18 cellular contexts compared by ENCODE assay signal in the genomic region with DNA sequence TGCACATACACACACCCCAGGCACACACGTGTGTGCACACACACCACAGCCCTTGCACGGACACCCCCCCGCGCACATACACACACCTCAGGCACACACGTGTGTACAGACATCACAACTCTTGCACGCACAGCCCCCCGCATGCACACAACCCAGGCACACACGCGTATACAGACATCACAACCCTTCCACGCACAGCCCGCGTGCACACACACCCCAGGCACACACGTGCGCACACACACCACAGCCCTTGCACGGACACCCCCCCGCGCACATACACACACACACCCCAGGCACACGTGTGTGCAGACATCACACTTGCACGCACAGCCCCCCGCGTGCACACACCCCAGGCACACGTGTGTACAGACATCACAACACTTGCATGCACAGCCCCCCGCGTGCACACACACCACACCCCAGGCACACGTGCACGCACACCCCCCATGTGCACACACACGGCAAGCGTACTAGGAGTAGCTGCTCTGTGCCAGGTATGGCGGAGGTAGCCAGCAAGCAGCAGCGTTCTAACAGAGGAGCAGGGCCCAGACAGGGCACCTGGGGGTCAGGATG. TPM values are rescaled to one million over a fixed set of nuclear protein-coding genes. Genes with fewer than 3 reads are reported as not detected.
DNase-seq lines count a peak whose midpoint lies in the region; ATAC-seq and TF ChIP-seq lines count a peak whose summit lies in the region.
"Had no signal": no experiment of that assay in that cellular context is flagged by ENCODE, and none has a peak within 500 bp of the region (broad histone marks: within the 10 kb centered on the region; RNA-seq: fewer than 3 reads in every experiment).

No MANE protein-coding gene starts in this region.

- H3K4me1 Mint-ChIP-seq in stimulated activated naive CD8-positive, alpha-beta T cell treated with anti-CD3 and anti-CD28 coated beads, Interleukin-15, amount 100 ng/mL, for 72 hours: peaks cover under 1% of the 10 kb centered on the region
- H3K4me1 Mint-ChIP-seq in neural progenitor cell: no peaks in the 10 kb centered on the region

- peak; percentile 45 for ATAC-seq in stimulated activated naive CD8-positive, alpha-beta T cell treated with anti-CD3 and anti-CD28 coated beads, Interleukin-15, amount 100 ng/mL, for 72 hours
- ATAC-seq in stimulated activated naive CD8-positive, alpha-beta T cell treated with anti-CD3 and anti-CD28 coated beads, Interleukin-15, Interleukin-2, amounts not matched to agents 100 U/mL and 50 U/mL, for 24 hours: no peak
- ATAC-seq in foreskin keratinocyte: no peak
- ATAC-seq: A549, Right ventricle myocardium inferior had no signal

- no peak overlapping the region for H3K4me2 ChIP-seq in neural progenitor cell
- H3K4me2 ChIP-seq: A549; BLaER1 treated with 17β-estradiol and CSF1 and Interleukin-3, amounts not matched to agents 10 nM and 100 nM had no signal

- H3K27ac Mint-ChIP-seq in stimulated activated naive CD8-positive, alpha-beta T cell treated with anti-CD3 and anti-CD28 coated beads, Interleukin-15, amount 100 ng/mL, for 72 hours: peak overlapping the region in 1 of 2 donors; percentile 9
- H3K27ac Mint-ChIP-seq in neural progenitor cell: peak overlapping the region; percentile 54

- DNase-seq in stimulated activated naive CD8-positive, alpha-beta T cell treated with anti-CD3 and anti-CD28 coated beads, Interleukin-15, amount 100 ng/mL, for 72 hours: no peak
- no peak for DNase-seq in stimulated activated naive CD8-positive, alpha-beta T cell treated with anti-CD3 and anti-CD28 coated beads, Interleukin-15, Interleukin-2, amounts not matched to agents 100 U/mL and 50 U/mL, for 24 hours
- DNase-seq in neural progenitor cell (ENCODE audit: low spot score) (no peak), C1 segment of cervical spinal cord (lab: John Stamatoyannopoulos, UW) (no peak), NCI-H524 (lab: John Stamatoyannopoulos, UW) (no peak), foreskin keratinocyte (no peak), NCI-H1436 treated with DMSO at 0.1 percent for 48 hours (lab: John Stamatoyannopoulos, UW) (no peak)
- DNase-seq: DMS79, H7, NCI-H1092 treated with DMSO at 0.1 percent for 48 hours, NCI-H2081, NCI-H446 treated with DMSO at 0.1 percent for 48 hours, NCI-H774 had no signal

- H3K79me2 ChIP-seq in neural progenitor cell (ENCODE audit: low read depth): no peaks in the 10 kb centered on the region

- peaks cover 32% of the 10 kb centered on the region for H3K36me3 ChIP-seq in ectodermal cell (ENCODE audit: control insufficient read depth, insufficient read depth, low read length)
- no peaks in the 10 kb centered on the region for H3K36me3 ChIP-seq in neural progenitor cell

- peaks cover 32% of the 10 kb centered on the region for H3K36me3 Mint-ChIP-seq in neural progenitor cell

- H3K9me3 Mint-ChIP-seq in stimulated activated naive CD8-positive, alpha-beta T cell treated with anti-CD3 and anti-CD28 coated beads, Interleukin-15, amount 100 ng/mL, for 72 hours: no peaks in the 10 kb centered on the region
- H3K9me3 Mint-ChIP-seq in neural progenitor cell: no peaks in the 10 kb centered on the region

- TF ChIP-seq CTCF in neural progenitor cell (IDR thresholded peaks at IDR 0.05) (no peak), foreskin keratinocyte (conservative IDR thresholded peaks at IDR 0.05) (no peak)

- no peak overlapping the region for H2AFZ ChIP-seq in neural progenitor cell (replicated peaks)

- 96% methylated on average over 30 of the region's 30 CpGs for WGBS in ectodermal cell, 2 experiments

- peak overlapping the region; percentile 23 for H3K27ac ChIP-seq in ectodermal cell (ENCODE audit: insufficient read depth, low read depth, low read length, poor library complexity, severe bottlenecking)
- H3K27ac ChIP-seq in neural progenitor cell: no peak overlapping the region
- no peak overlapping the region for H3K27ac ChIP-seq in foreskin keratinocyte
- H3K27ac ChIP-seq: A549; BLaER1 treated with 17β-estradiol and CSF1 and Interleukin-3, amounts not matched to agents 10 nM and 100 nM; HL-60 had no signal

- H3K9me3 ChIP-seq in ectodermal cell (ENCODE audit: control insufficient read depth, low read length) (no peaks in the 10 kb centered on the region), neural progenitor cell (ENCODE audit: low read depth) (no peaks in the 10 kb centered on the region)
- H3K9me3 ChIP-seq: A549; BLaER1 treated with 17β-estradiol and CSF1 and Interleukin-3, amounts not matched to agents 10 nM and 100 nM had no signal

- no peak overlapping the region for H3K9ac ChIP-seq in neural progenitor cell
- H3K9ac ChIP-seq: BLaER1 treated with 17β-estradiol and CSF1 and Interleukin-3, amounts not matched to agents 10 nM and 100 nM had no signal

- no peaks in the 10 kb centered on the region for H3F3A ChIP-seq in neural progenitor cell (ENCODE audit: low read depth)

- H3K4me3 ChIP-seq in ectodermal cell (ENCODE audit: insufficient read depth, low read depth, low read length): no peak overlapping the region
- H3K4me3 ChIP-seq in neural progenitor cell: no peak overlapping the region
- H3K4me3 ChIP-seq: A549; BLaER1 treated with 17β-estradiol and CSF1 and Interleukin-3, amounts not matched to agents 10 nM and 100 nM had no signal

- no peak overlapping the region for H3K4me3 Mint-ChIP-seq in stimulated activated naive CD8-positive, alpha-beta T cell treated with anti-CD3 and anti-CD28 coated beads, Interleukin-15, amount 100 ng/mL, for 72 hours
- H3K4me3 Mint-ChIP-seq in neural progenitor cell: peak overlapping the region; percentile 9

- no peaks in the 10 kb centered on the region for H3K4me1 ChIP-seq in ectodermal cell (ENCODE audit: control insufficient read depth, insufficient read depth, low read length)
- H3K4me1 ChIP-seq in neural progenitor cell: no peaks in the 10 kb centered on the region
- H3K4me1 ChIP-seq in foreskin keratinocyte: no peaks in the 10 kb centered on the region
- H3K4me1 ChIP-seq: A549 had no signal

- H3K27me3 ChIP-seq in ectodermal cell (ENCODE audit: control insufficient read depth, insufficient read depth, low read length, poor library complexity, severe bottlenecking) (no peaks in the 10 kb centered on the region), neural progenitor cell (no peaks in the 10 kb centered on the region), foreskin keratinocyte (no peaks in the 10 kb centered on the region)
- H3K27me3 ChIP-seq: BLaER1 treated with 17β-estradiol and CSF1 and Interleukin-3, amounts not matched to agents 10 nM and 100 nM had no signal

- H3K27me3 Mint-ChIP-seq in stimulated activated naive CD8-positive, alpha-beta T cell treated with anti-CD3 and anti-CD28 coated beads, Interleukin-15, amount 100 ng/mL, for 72 hours: no peaks in the 10 kb centered on the region
- peaks cover 7% of the 10 kb centered on the region for H3K27me3 Mint-ChIP-seq in neural progenitor cell (ENCODE audit: insufficient read depth, low read depth)

- H4K20me1 ChIP-seq in neural progenitor cell (ENCODE audit: low read depth): no peaks in the 10 kb centered on the region

RNA-seq across cellular contexts. Expression of gene ANKLE2, which starts 18.2 kb away (rescaled TPM):
- 67.2 TPM for polyA plus RNA-seq in ectodermal cell (2013, experiment 1 of 4)
- 69.0 TPM for polyA plus RNA-seq in ectodermal cell (2013, experiment 2 of 4)
- 53.3 TPM for polyA plus RNA-seq in ectodermal cell (2013, experiment 3 of 4)
- polyA plus RNA-seq in ectodermal cell (2013, experiment 4 of 4): 56.9 TPM
- total RNA-seq in neural progenitor cell (ENCODE audit: low replicate concordance) (59.1 and 65.7 TPM in 2 replicates), foreskin keratinocyte (80.2 and 90.6 TPM in 2 replicates)
- polyA plus RNA-seq in foreskin keratinocyte: 35.2 and 37.3 TPM in 2 replicates

RNA-seq across cellular contexts. Expression of gene GOLGA3, which starts 48.8 kb away (rescaled TPM):
- 17.3 TPM for polyA plus RNA-seq in ectodermal cell (2013, experiment 1 of 4)
- polyA plus RNA-seq in ectodermal cell (2013, experiment 2 of 4): 20.6 TPM
- 11.2 TPM for polyA plus RNA-seq in ectodermal cell (2013, experiment 3 of 4)
- 12.6 TPM for polyA plus RNA-seq in ectodermal cell (2013, experiment 4 of 4)
- 8.5 and 19.4 TPM in 2 replicates for total RNA-seq in neural progenitor cell (ENCODE audit: low replicate concordance)
- total RNA-seq in foreskin keratinocyte: 50.2 and 58.3 TPM in 2 replicates
- polyA plus RNA-seq in foreskin keratinocyte: 8.2 and 9.1 TPM in 2 replicates
